Comparison of ENCODE assay signal across 8 cellular contexts in the genomic region with DNA sequence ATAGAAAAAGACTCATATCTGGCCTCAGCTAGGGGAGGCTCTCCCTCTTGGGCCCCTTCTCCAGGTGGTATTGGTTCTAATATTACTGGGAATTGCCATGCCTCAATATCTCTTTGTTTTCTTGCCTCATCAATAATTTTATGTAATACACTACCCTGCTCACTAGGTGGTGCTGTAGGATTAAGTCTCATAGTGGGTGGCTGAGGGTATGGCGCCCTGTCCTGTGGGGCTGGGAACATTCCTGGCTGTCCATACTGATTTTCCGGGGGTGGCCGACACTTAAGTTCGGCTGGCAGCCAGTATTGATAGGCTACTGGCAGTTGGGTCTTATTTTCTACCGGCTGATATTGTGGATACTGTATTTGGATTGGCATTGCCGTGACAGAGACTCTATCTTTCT. TPM values are rescaled to one million over a fixed set of nuclear protein-coding genes. Genes with fewer than 3 reads are reported as not detected.
A peak's percentile ranks its signal among the peaks of the same experiment; 100 is the strongest.
DNase-seq lines count a peak whose midpoint lies in the region; ATAC-seq, FAIRE-seq and TF ChIP-seq lines count a peak whose summit lies in the region.

No MANE protein-coding gene starts in this region.

- H2BK15ac ChIP-seq in H1 (ENCODE audit: low read length): no peak overlapping the region

- H3K56ac ChIP-seq in H1 (replicated peaks; ENCODE audit: insufficient read length, low read depth, low read length): no peak overlapping the region

- peaks cover 95% of the 10 kb centered on the region for H3K36me3 Mint-ChIP-seq in MCF 10A (ENCODE audit: insufficient read depth, unreplicated experiment)
- H3K36me3 Mint-ChIP-seq in activated CD8-positive, alpha-beta memory T cell treated with anti-CD3 and anti-CD28 coated beads, Interleukin-2, amount 10 ng/mL, durations not matched to agents 7 days and 5 days: peaks cover 66% of the 10 kb centered on the region

- BruUV-seq in MCF 10A (replicated peaks; lab: Mats Ljungman, UMichigan): no TSS peak

- no peaks in the 10 kb centered on the region for H3K4me1 Mint-ChIP-seq in MCF 10A (ENCODE audit: insufficient read depth, unreplicated experiment)
- H3K4me1 Mint-ChIP-seq in activated CD8-positive, alpha-beta memory T cell treated with anti-CD3 and anti-CD28 coated beads, Interleukin-2, amount 10 ng/mL, durations not matched to agents 7 days and 5 days: no peaks in the 10 kb centered on the region

- H2AFZ ChIP-seq in H1 (ENCODE audit: low read length): no peak overlapping the region

- TF ChIP-seq EP300 in H1 (IDR thresholded peaks at IDR 0.05; ENCODE audit: borderline replicate concordance in 1 of 2, low read depth in 2 of 2, low read length in 2 of 2): no peak

- H2AK5ac ChIP-seq in H1 (ENCODE audit: low read depth, low read length): no peak overlapping the region

- no peaks in the 10 kb centered on the region for H4K20me1 ChIP-seq in H1 (replicated peaks in 1 of 2; ENCODE audit: control insufficient read depth in 1 of 2, insufficient read depth in 2 of 2, low read length in 2 of 2)

- H3K4me3 ChIP-seq in breast epithelium (no peak overlapping the region), H1 (ENCODE audit: extremely low read depth in 1 of 4, insufficient read depth in 2 of 4, low read depth in 3 of 4, low read length in 4 of 4) (no peak overlapping the region), thoracic aorta (no peak overlapping the region)

- H4K5ac ChIP-seq in H1 (ENCODE audit: insufficient read length, low read depth, low read length): no peak overlapping the region

- no peak overlapping the region for H3K27ac Mint-ChIP-seq in MCF 10A (ENCODE audit: low read depth, unreplicated experiment)
- H3K27ac Mint-ChIP-seq in activated CD8-positive, alpha-beta memory T cell treated with anti-CD3 and anti-CD28 coated beads, Interleukin-2, amount 10 ng/mL, durations not matched to agents 7 days and 5 days: no peak overlapping the region

- H3K27me3 ChIP-seq in breast epithelium: no peaks in the 10 kb centered on the region
- no peaks in the 10 kb centered on the region for H3K27me3 ChIP-seq in H1 (replicated peaks in 1 of 4; ENCODE audit: control insufficient read depth in 3 of 4, extremely low read depth in 1 of 4, insufficient read depth in 3 of 4, low read length in 3 of 4)
- no peaks in the 10 kb centered on the region for H3K27me3 ChIP-seq in thoracic aorta (replicated peaks; ENCODE audit: insufficient read depth)

- H3K9me3 Mint-ChIP-seq in MCF 10A (ENCODE audit: unreplicated experiment): no peaks in the 10 kb centered on the region
- H3K9me3 Mint-ChIP-seq in activated CD8-positive, alpha-beta memory T cell treated with anti-CD3 and anti-CD28 coated beads, Interleukin-2, amount 10 ng/mL, durations not matched to agents 7 days and 5 days (ENCODE audit: low read depth): peaks cover 25% of the 10 kb centered on the region

- no peak overlapping the region for H3K9ac ChIP-seq in H1 (replicated peaks in 1 of 4; ENCODE audit: extremely low read depth in 1 of 4, low read depth in 3 of 4, low read length in 3 of 4)

- no peak overlapping the region for H2BK120ac ChIP-seq in H1 (replicated peaks; ENCODE audit: low read depth, low read length)

- no peak overlapping the region for H2BK5ac ChIP-seq in H1 (ENCODE audit: low read depth, low read length)

- no peak overlapping the region for H2BK12ac ChIP-seq in H1 (ENCODE audit: low read depth, low read length)

- POLR2A ChIA-PET in MCF 10A (lab: Yijun Ruan, JAX): interaction anchor here (1.0 kb wide), 1 partner anchor 15 kb away, joined by 3 read pairs; no protein-coding TSS in a partner anchor
- POLR2A ChIA-PET in H1 (lab: Charles Lee; ENCODE audit: partially characterized antibody): interaction anchor here (1.8 kb wide), 1 partner anchor 16 kb away, joined by 4 read pairs; the partner anchor contains the start of gene SSBP1

- H3K9me3 ChIP-seq in breast epithelium (peaks cover 13 to 26% of the 10 kb centered on the region in 2 donors), H1 (ENCODE audit: insufficient read depth in 2 of 2, low read depth in 1 of 2, low read length in 1 of 2) (peaks cover 21 to 22% of the 10 kb centered on the region in 2 experiments), thoracic aorta (peaks cover 23% of the 10 kb centered on the region)

- peak; percentile 75 to 77 for TF ChIP-seq RAD21 in H1 (IDR thresholded peaks at IDR 0.05 in 1 of 2, conservative IDR thresholded peaks at IDR 0.05 in 1 of 2; ENCODE audit: low read depth in 2 of 2, low read length in 2 of 2)

- H3K23me2 ChIP-seq in H1 (ENCODE audit: low read depth, low read length): no peaks in the 10 kb centered on the region

- DNase-seq in MCF 10A (ENCODE audit: unreplicated experiment) (peak; percentile 53), breast epithelium (ENCODE audit: low spot score in 2 of 2) (no peak), NCI-H2171 (lab: John Stamatoyannopoulos, UW) (peak; percentile 5), H1 (ENCODE audit: low read depth in 1 of 2, low spot score in 2 of 2) (no peak), thoracic aorta (ENCODE audit: low spot score) (no peak), ecto neural progenitor cell (ENCODE audit: low spot score) (no peak)
- no peak for DNase-seq in activated CD8-positive, alpha-beta memory T cell treated with anti-CD3 and anti-CD28 coated beads, Interleukin-2, amount 10 ng/mL, durations not matched to agents 7 days and 5 days

- H3K27ac ChIP-seq in breast epithelium (no peak overlapping the region), H1 (ENCODE audit: low read depth, low read length) (no peak overlapping the region), thoracic aorta (no peak overlapping the region)

- no peak overlapping the region for H4K8ac ChIP-seq in H1 (ENCODE audit: extremely low read depth, insufficient read depth, low read length)

- WGBS in H1 (ENCODE audit: extremely low coverage in 1 of 2, insufficient coverage in 1 of 2, insufficient read length in 1 of 2, insufficient replicate concordance in 2 of 2, low coverage in 1 of 2, low lambda C conversion rate in 2 of 2, missing lambda C conversion rate in 1 of 2), 2 experiments: 96% methylated on average over 6 of the region's 6 CpGs; no CpG with 5 or more reads in 1 of the 2 experiments

- no peaks in the 10 kb centered on the region for H3K27me3 Mint-ChIP-seq in MCF 10A (ENCODE audit: insufficient read depth, unreplicated experiment)
- H3K27me3 Mint-ChIP-seq in activated CD8-positive, alpha-beta memory T cell treated with anti-CD3 and anti-CD28 coated beads, Interleukin-2, amount 10 ng/mL, durations not matched to agents 7 days and 5 days: no peaks in the 10 kb centered on the region

- H3K4me1 ChIP-seq in breast epithelium (no peaks in the 10 kb centered on the region), H1 (replicated peaks in 1 of 4; ENCODE audit: control insufficient read depth in 3 of 4, insufficient read depth in 4 of 4, low read length in 3 of 4) (no peaks in the 10 kb centered on the region), thoracic aorta (ENCODE audit: control insufficient read depth in 1 of 2, low read depth in 2 of 2) (no peaks in the 10 kb centered on the region)

- no peak overlapping the region for H3K4me2 ChIP-seq in H1 (ENCODE audit: insufficient read depth in 1 of 2, low read depth in 2 of 2, low read length in 2 of 2)

- H3K14ac ChIP-seq in H1 (ENCODE audit: insufficient read length): no peak overlapping the region

- intact Hi-C loops in MCF 10A (cut with micrococcal nuclease) (loop anchor here (5.0 kb wide), 1 partner anchor 222 kb away; no protein-coding TSS in a partner anchor), breast epithelium (cut with DNase I; ENCODE audit: low total_unique reads) (no loop called here)

- H3K4ac ChIP-seq in H1 (replicated peaks; ENCODE audit: insufficient read length, low read depth, low read length): no peak overlapping the region

- no peaks in the 10 kb centered on the region for H3K79me2 ChIP-seq in H1 (ENCODE audit: control insufficient read depth in 1 of 2, insufficient read depth in 2 of 2, low read length in 2 of 2)

- no peak for FAIRE-seq in H1 (lab: Jason Lieb, UNC)

- no peak for TF ChIP-seq POLR2A in breast epithelium (IDR thresholded peaks at IDR 0.05)
- TF ChIP-seq POLR2A in H1 (IDR thresholded peaks at IDR 0.05; ENCODE audit: control extremely low read depth in 1 of 2, low read depth in 2 of 2, low read length in 2 of 2): no peak

- H3K4me3 Mint-ChIP-seq in MCF 10A (ENCODE audit: unreplicated experiment): no peak overlapping the region
- no peak overlapping the region for H3K4me3 Mint-ChIP-seq in activated CD8-positive, alpha-beta memory T cell treated with anti-CD3 and anti-CD28 coated beads, Interleukin-2, amount 10 ng/mL, durations not matched to agents 7 days and 5 days

- no peak for ATAC-seq in thoracic aorta (ENCODE audit: insufficient number of reproducible peaks, low FRiP score, low read depth)
- ATAC-seq in HG03439 (IDR thresholded peaks at IDR 0.05; ENCODE audit: unreplicated experiment): no peak
- ATAC-seq in activated CD8-positive, alpha-beta memory T cell treated with anti-CD3 and anti-CD28 coated beads, Interleukin-2, amount 10 ng/mL, durations not matched to agents 7 days and 5 days: no peak

- CTCF ChIA-PET in MCF 10A (lab: Yijun Ruan, JAX) (interaction anchor here (0.6 to 2.0 kb wide), 5 partner anchors 10 to 217 kb away, joined by 3 to 13 read pairs (median 4); partner anchors contain the start of gene SSBP1), H1 (lab: Charles Lee; ENCODE audit: partially characterized antibody) (interaction anchor here (0.6 to 2.2 kb wide), 4 partner anchors 13 to 455 kb away, joined by 3 to 9 read pairs (median 8); no protein-coding TSS in a partner anchor)
- CTCF ChIA-PET in activated CD8-positive, alpha-beta memory T cell treated with anti-CD3 and anti-CD28 coated beads, Interleukin-2, amount 10 ng/mL, durations not matched to agents 7 days and 5 days (lab: Charles Lee): interaction anchor here (1.7 kb wide), 1 partner anchor 31 kb away, joined by 6 read pairs; no protein-coding TSS in a partner anchor

- H2BK20ac ChIP-seq in H1 (ENCODE audit: low read length): no peak overlapping the region

- H3K36me3 ChIP-seq in breast epithelium: peaks cover 9% of the 10 kb centered on the region
- H3K36me3 ChIP-seq in H1 (ENCODE audit: control insufficient read depth in 2 of 4, insufficient read depth in 4 of 4, low read length in 3 of 4): peaks cover 11 to 72% (median 51%) of the 10 kb centered on the region in 4 experiments
- H3K36me3 ChIP-seq in thoracic aorta: peaks cover 45% of the 10 kb centered on the region

- H4K91ac ChIP-seq in H1 (replicated peaks; ENCODE audit: insufficient read length, low read length): no peak overlapping the region

- H3K18ac ChIP-seq in H1 (ENCODE audit: extremely low read depth, low read length): no peak overlapping the region

- H3K79me1 ChIP-seq in H1 (ENCODE audit: low read depth, low read length): peaks cover 2% of the 10 kb centered on the region; the same call in 1 of the 2 replicates

- TF ChIP-seq CTCF in MCF 10A (IDR thresholded peaks at IDR 0.05; ENCODE audit: unreplicated experiment): peak; percentile 39
- no peak for TF ChIP-seq CTCF in breast epithelium (IDR thresholded peaks at IDR 0.05)
- peak; percentile 42 to 87 (median 73) for TF ChIP-seq CTCF in H1 (IDR thresholded peaks at IDR 0.05; ENCODE audit: control extremely low read depth in 1 of 3, insufficient read depth in 1 of 3, low read depth in 1 of 3, low read length in 3 of 3)
- TF ChIP-seq CTCF in thoracic aorta (IDR thresholded peaks at IDR 0.05): peak; percentile 29

- no peak overlapping the region for H3K23ac ChIP-seq in H1 (ENCODE audit: insufficient read length)

RNA-seq across cellular contexts. Expression of gene TAS2R3, which starts 9.0 kb away (rescaled TPM):
- total RNA-seq in MCF 10A (2022) (2.7 and 3.1 TPM in 2 replicates), breast epithelium (1 to 10 TPM; 2.2 to 4.8 (median 3.9) TPM), thoracic aorta (under 1 TPM in 1 of 2 donors, not detected in 1; 0.41 TPM)
- total RNA-seq in H1 (2021; fragmentation: NEBNext Ultra II Directional; extraction: Animal tissue kit (Norgen Biotek cat#: 25700)): 0.59 and 0.99 TPM in 2 replicates
- 0.48 and 0.49 TPM in 2 replicates for polyA plus RNA-seq in H1 (2011; rRNA removed)
- 0.69 TPM for polyA plus RNA-seq in H1 (2011; cell fraction: cytosol; rRNA removed)
- 1.3 TPM for polyA plus RNA-seq in H1 (2011; cell fraction: nucleus; rRNA removed)
- not detected in 4 replicates for polyA plus RNA-seq in H1 (2012, experiment 1 of 2)
- polyA plus RNA-seq in H1 (2012, experiment 2 of 2): not detected
- polyA plus RNA-seq in H1 (2013, experiment 1 of 2): 0.28 TPM
- not detected for polyA plus RNA-seq in H1 (2013, experiment 2 of 2)
- polyA minus RNA-seq in H1 (2011; rRNA and poly(A)+ RNA removed): 10.7 and 12.7 TPM in 2 replicates
- polyA minus RNA-seq in H1 (2011; cell fraction: cytosol; rRNA and poly(A)+ RNA removed): 2.9 TPM
- polyA minus RNA-seq in H1 (2011; cell fraction: nucleus; rRNA and poly(A)+ RNA removed): 26.9 TPM
- total RNA-seq in activated CD8-positive, alpha-beta memory T cell treated with anti-CD3 and anti-CD28 coated beads, Interleukin-2, amount 10 ng/mL, durations not matched to agents 7 days and 5 days: under 1 TPM; 0.70 to 0.75 TPM

RNA-seq across cellular contexts. Expression of gene SSBP1, which starts 16.8 kb away (rescaled TPM):
- total RNA-seq in MCF 10A (2022): 269 and 340 TPM in 2 replicates
- 100 to 1,000 TPM in 2 of 3 donors, 10 to 100 TPM in 1; 93.4 to 114 (median 112) TPM for total RNA-seq in breast epithelium
- 254 and 259 TPM in 2 replicates for total RNA-seq in H1 (2021; fragmentation: NEBNext Ultra II Directional; extraction: Animal tissue kit (Norgen Biotek cat#: 25700))
- polyA plus RNA-seq in H1 (2011; rRNA removed): 65.7 and 136 TPM in 2 replicates
- 195 TPM for polyA plus RNA-seq in H1 (2011; cell fraction: cytosol; rRNA removed)
- polyA plus RNA-seq in H1 (2011; cell fraction: nucleus; rRNA removed): 52.5 TPM
- 284 to 514 TPM (median 335 TPM) in 4 replicates for polyA plus RNA-seq in H1 (2012, experiment 1 of 2)
- 197 TPM for polyA plus RNA-seq in H1 (2012, experiment 2 of 2)
- 451 TPM for polyA plus RNA-seq in H1 (2013, experiment 1 of 2)
- polyA plus RNA-seq in H1 (2013, experiment 2 of 2): 487 TPM
- 53.0 and 60.3 TPM in 2 replicates for polyA minus RNA-seq in H1 (2011; rRNA and poly(A)+ RNA removed)
- polyA minus RNA-seq in H1 (2011; cell fraction: cytosol; rRNA and poly(A)+ RNA removed): 61.2 TPM
- polyA minus RNA-seq in H1 (2011; cell fraction: nucleus; rRNA and poly(A)+ RNA removed): 115 TPM
- total RNA-seq in thoracic aorta: 100 to 1,000 TPM in 1 of 2 donors, 10 to 100 TPM in 1; 50.8 to 157 TPM
- 100 to 1,000 TPM; 123 to 133 TPM for total RNA-seq in activated CD8-positive, alpha-beta memory T cell treated with anti-CD3 and anti-CD28 coated beads, Interleukin-2, amount 10 ng/mL, durations not matched to agents 7 days and 5 days

RNA-seq across cellular contexts. Expression of gene TAS2R4, which starts 21.5 kb away (rescaled TPM):
- 2.5 and 3.5 TPM in 2 replicates for total RNA-seq in MCF 10A (2022)
- total RNA-seq in breast epithelium: 1 to 10 TPM; 1.9 to 4.2 (median 2.0) TPM
- 1.3 TPM in 2 replicates for total RNA-seq in H1 (2021; fragmentation: NEBNext Ultra II Directional; extraction: Animal tissue kit (Norgen Biotek cat#: 25700))
- polyA plus RNA-seq in H1 (2011; rRNA removed): 0.86 and 0.88 TPM in 2 replicates
- 0.89 TPM for polyA plus RNA-seq in H1 (2011; cell fraction: cytosol; rRNA removed)
- polyA plus RNA-seq in H1 (2011; cell fraction: nucleus; rRNA removed): 2.3 TPM
- polyA plus RNA-seq in H1 (2012, experiment 1 of 2): 0.29 to 0.65 TPM (median 0.37 TPM) in 4 replicates
- not detected for polyA plus RNA-seq in H1 (2012, experiment 2 of 2)
- 0.49 TPM for polyA plus RNA-seq in H1 (2013, experiment 1 of 2)
- 0.28 TPM for polyA plus RNA-seq in H1 (2013, experiment 2 of 2)
- polyA minus RNA-seq in H1 (2011; rRNA and poly(A)+ RNA removed): 7.2 and 8.0 TPM in 2 replicates
- polyA minus RNA-seq in H1 (2011; cell fraction: cytosol; rRNA and poly(A)+ RNA removed): 2.8 TPM
- 16.3 TPM for polyA minus RNA-seq in H1 (2011; cell fraction: nucleus; rRNA and poly(A)+ RNA removed)
- 1 to 10 TPM in 1 of 2 donors, under 1 TPM in 1; 0.81 to 3.5 TPM for total RNA-seq in thoracic aorta
- under 1 TPM; 0.49 to 0.82 TPM for total RNA-seq in activated CD8-positive, alpha-beta memory T cell treated with anti-CD3 and anti-CD28 coated beads, Interleukin-2, amount 10 ng/mL, durations not matched to agents 7 days and 5 days

RNA-seq across cellular contexts. Expression of gene TAS2R5, which starts 35.1 kb away (rescaled TPM):
- total RNA-seq in MCF 10A (2022): 3.7 and 4.7 TPM in 2 replicates
- 10 to 100 TPM in 1 of 3 donors, 1 to 10 TPM in 2; 2.0 to 10.8 (median 2.4) TPM for total RNA-seq in breast epithelium
- 0.84 and 1.5 TPM in 2 replicates for total RNA-seq in H1 (2021; fragmentation: NEBNext Ultra II Directional; extraction: Animal tissue kit (Norgen Biotek cat#: 25700))
- 3.9 and 6.2 TPM in 2 replicates for polyA plus RNA-seq in H1 (2011; rRNA removed)
- 4.1 TPM for polyA plus RNA-seq in H1 (2011; cell fraction: cytosol; rRNA removed)
- polyA plus RNA-seq in H1 (2011; cell fraction: nucleus; rRNA removed): 8.8 TPM
- 2.1 to 2.6 TPM (median 2.3 TPM) in 4 replicates for polyA plus RNA-seq in H1 (2012, experiment 1 of 2)
- not detected for polyA plus RNA-seq in H1 (2012, experiment 2 of 2)
- polyA plus RNA-seq in H1 (2013, experiment 1 of 2): 0.95 TPM
- 0.61 TPM for polyA plus RNA-seq in H1 (2013, experiment 2 of 2)
- 9.1 and 9.5 TPM in 2 replicates for polyA minus RNA-seq in H1 (2011; rRNA and poly(A)+ RNA removed)
- 4.7 TPM for polyA minus RNA-seq in H1 (2011; cell fraction: cytosol; rRNA and poly(A)+ RNA removed)
- 17.2 TPM for polyA minus RNA-seq in H1 (2011; cell fraction: nucleus; rRNA and poly(A)+ RNA removed)
- 1 to 10 TPM; 2.2 to 4.4 TPM for total RNA-seq in thoracic aorta
- 1 to 10 TPM; 1.4 to 1.8 TPM for total RNA-seq in activated CD8-positive, alpha-beta memory T cell treated with anti-CD3 and anti-CD28 coated beads, Interleukin-2, amount 10 ng/mL, durations not matched to agents 7 days and 5 days

RNA-seq across cellular contexts. Expression of gene WEE2, which starts 46.8 kb away (rescaled TPM):
- total RNA-seq in MCF 10A (2022): not detected in 2 replicates
- total RNA-seq in breast epithelium: not detected
- total RNA-seq in H1 (2021; fragmentation: NEBNext Ultra II Directional; extraction: Animal tissue kit (Norgen Biotek cat#: 25700)): not detected in 2 replicates
- 0.02 TPM in 1 of 2 replicates, not detected in the other for polyA plus RNA-seq in H1 (2011; rRNA removed)
- polyA plus RNA-seq in H1 (2011; cell fraction: cytosol; rRNA removed): not detected
- polyA plus RNA-seq in H1 (2011; cell fraction: nucleus; rRNA removed): not detected
- polyA plus RNA-seq in H1 (2012, experiment 1 of 2): not detected in 4 replicates
- polyA plus RNA-seq in H1 (2012, experiment 2 of 2): not detected
- 0.02 TPM for polyA plus RNA-seq in H1 (2013, experiment 1 of 2)
- polyA plus RNA-seq in H1 (2013, experiment 2 of 2): 0.06 TPM
- 0.07 TPM in 1 of 2 replicates, not detected in the other for polyA minus RNA-seq in H1 (2011; rRNA and poly(A)+ RNA removed)
- polyA minus RNA-seq in H1 (2011; cell fraction: cytosol; rRNA and poly(A)+ RNA removed): not detected
- not detected for polyA minus RNA-seq in H1 (2011; cell fraction: nucleus; rRNA and poly(A)+ RNA removed)
- total RNA-seq in thoracic aorta: not detected
- total RNA-seq in activated CD8-positive, alpha-beta memory T cell treated with anti-CD3 and anti-CD28 coated beads, Interleukin-2, amount 10 ng/mL, durations not matched to agents 7 days and 5 days: not detected

Comparison
In these comparisons a context has a peak if more than half of its experiments do, and no peak if none do; other contexts are left out.
1. DNase-seq: peak in MCF 10A (single experiment) and NCI-H2171 (single experiment); none in breast epithelium (0 of 2), H1 (0 of 2), thoracic aorta (single experiment), activated CD8-positive, alpha-beta memory T cell treated with anti-CD3 and anti-CD28 coated beads, Interleukin-2, amount 10 ng/mL, durations not matched to agents 7 days and 5 days (single experiment) and ecto neural progenitor cell (single experiment).
2. CTCF ChIP-seq: peak in MCF 10A (single experiment), H1 (3 of 3) and thoracic aorta (single experiment); none in breast epithelium (0 of 3).